26 cellular contexts compared by ENCODE assay signal in genomic region chrX:4451591-4451990, GRCh38.
DNase-seq lines count a peak whose midpoint lies in the region; ATAC-seq and TF ChIP-seq lines count a peak whose summit lies in the region.
"Had no signal": no experiment of that assay in that cellular context is flagged by ENCODE, and none has a peak within 500 bp of the region (broad histone marks: within the 10 kb centered on the region; RNA-seq: fewer than 3 reads in every experiment).

No MANE protein-coding gene starts in this region.

- H3K36me3 ChIP-seq in neural progenitor cell = no peaks in the 10 kb centered on the region
- H3K36me3 ChIP-seq: BLaER1 treated with 17β-estradiol and CSF1 and Interleukin-3, amounts not matched to agents 10 nM and 100 nM had no signal

- TF ChIP-seq CTCF in neural progenitor cell (IDR thresholded peaks at IDR 0.05) (no peak), RWPE1 (conservative IDR thresholded peaks at IDR 0.05; ENCODE audit: low read depth) (no peak)

- no peaks in the 10 kb centered on the region for H4K20me1 ChIP-seq in neural progenitor cell (ENCODE audit: low read depth)
- H4K20me1 ChIP-seq: BLaER1 treated with 17β-estradiol and CSF1 and Interleukin-3, amounts not matched to agents 10 nM and 100 nM had no signal

- no peak overlapping the region for H3K4me2 ChIP-seq in neural progenitor cell
- H3K4me2 ChIP-seq: A549; BLaER1 treated with 17β-estradiol and CSF1 and Interleukin-3, amounts not matched to agents 10 nM and 100 nM had no signal

- H3K27me3 Mint-ChIP-seq in neural progenitor cell (ENCODE audit: insufficient read depth, low read depth) = no peaks in the 10 kb centered on the region
- H3K27me3 Mint-ChIP-seq in activated naive CD8-positive, alpha-beta T cell treated with anti-CD3 and anti-CD28 coated beads for 36 hours = no peaks in the 10 kb centered on the region
- H3K27me3 Mint-ChIP-seq: B cell; CD4-positive, alpha-beta T cell had no signal

- no peak overlapping the region for H2AFZ ChIP-seq in neural progenitor cell (replicated peaks)

- no peaks in the 10 kb centered on the region for H3F3A ChIP-seq in neural progenitor cell (ENCODE audit: low read depth)

- POLR2A ChIA-PET in RWPE1 (lab: Yijun Ruan, JAX; ENCODE audit: low non-redundant PET) = no interaction called here

- H3K9me3 Mint-ChIP-seq in neural progenitor cell = peaks cover 20% of the 10 kb centered on the region
- H3K9me3 Mint-ChIP-seq in activated naive CD8-positive, alpha-beta T cell treated with anti-CD3 and anti-CD28 coated beads for 36 hours = peaks cover 4% of the 10 kb centered on the region

- H3K4me3 ChIP-seq in neural progenitor cell = no peak overlapping the region
- H3K4me3 ChIP-seq: A549; BLaER1 treated with 17β-estradiol and CSF1 and Interleukin-3, amounts not matched to agents 10 nM and 100 nM; GM12878 had no signal

- no peak overlapping the region for H3K9ac ChIP-seq in neural progenitor cell
- H3K9ac ChIP-seq: BLaER1 treated with 17β-estradiol and CSF1 and Interleukin-3, amounts not matched to agents 10 nM and 100 nM had no signal

- H3K27ac Mint-ChIP-seq in neural progenitor cell = no peak overlapping the region
- H3K27ac Mint-ChIP-seq in activated naive CD8-positive, alpha-beta T cell treated with anti-CD3 and anti-CD28 coated beads for 36 hours = no peak overlapping the region
- H3K27ac Mint-ChIP-seq: B cell; CD4-positive, alpha-beta T cell; CD8-positive, alpha-beta T cell had no signal

- no peak for ATAC-seq in GM21367 (IDR thresholded peaks at IDR 0.05; ENCODE audit: unreplicated experiment)
- ATAC-seq: A549; CD8-positive, alpha-beta T cell; GM12878 had no signal

- H3K27me3 ChIP-seq in neural progenitor cell = no peaks in the 10 kb centered on the region
- H3K27me3 ChIP-seq: BLaER1 treated with 17β-estradiol and CSF1 and Interleukin-3, amounts not matched to agents 10 nM and 100 nM had no signal

- H3K4me3 Mint-ChIP-seq in neural progenitor cell = no peak overlapping the region
- no peak overlapping the region for H3K4me3 Mint-ChIP-seq in activated naive CD8-positive, alpha-beta T cell treated with anti-CD3 and anti-CD28 coated beads for 36 hours
- H3K4me3 Mint-ChIP-seq: B cell; CD4-positive, alpha-beta T cell; CD8-positive, alpha-beta T cell had no signal

- peaks cover 2% of the 10 kb centered on the region for H3K36me3 Mint-ChIP-seq in neural progenitor cell
- no peaks in the 10 kb centered on the region for H3K36me3 Mint-ChIP-seq in activated naive CD8-positive, alpha-beta T cell treated with anti-CD3 and anti-CD28 coated beads for 36 hours
- H3K36me3 Mint-ChIP-seq: CD8-positive, alpha-beta T cell had no signal

- H3K9me3 ChIP-seq in neural progenitor cell (ENCODE audit: low read depth) = no peaks in the 10 kb centered on the region
- H3K9me3 ChIP-seq: A549, Caco-2 had no signal

- peak; percentile 33 for DNase-seq in NCI-H82 (lab: John Stamatoyannopoulos, UW)
- DNase-seq in NCI-H82 treated with DMSO at 0.1 percent for 48 hours (lab: John Stamatoyannopoulos, UW; ENCODE audit: unreplicated experiment) = no peak
- peak; percentile 20 for DNase-seq in NCI-H1092 (lab: John Stamatoyannopoulos, UW)
- peak; percentile 1 for DNase-seq in NCI-H69 (lab: John Stamatoyannopoulos, UW)
- peak; percentile 24 for DNase-seq in neural progenitor cell (ENCODE audit: low spot score)
- DNase-seq in activated naive CD8-positive, alpha-beta T cell treated with anti-CD3 and anti-CD28 coated beads for 36 hours = no peak
- no peak for DNase-seq in RWPE1 (ENCODE audit: low spot score)
- DNase-seq: AML-193; Caco-2; Calu3; CD4-positive, alpha-beta T cell; CD8-positive, alpha-beta T cell; DMS 273 treated with DMSO at 0.1 percent for 48 hours; DMS153; DMS53; DMS79; DND-41; EL; GDM1 had no signal

- H3K27ac ChIP-seq in neural progenitor cell (no peak overlapping the region), RWPE1 (no peak overlapping the region)
- H3K27ac ChIP-seq: 22Rv1; A549; BLaER1 treated with 17β-estradiol and CSF1 and Interleukin-3, amounts not matched to agents 10 nM and 100 nM; C4-2B had no signal

- peaks cover 2% of the 10 kb centered on the region for H3K4me1 Mint-ChIP-seq in neural progenitor cell
- H3K4me1 Mint-ChIP-seq in activated naive CD8-positive, alpha-beta T cell treated with anti-CD3 and anti-CD28 coated beads for 36 hours = no peaks in the 10 kb centered on the region
- H3K4me1 Mint-ChIP-seq: B cell had no signal

- no peaks in the 10 kb centered on the region for H3K4me1 ChIP-seq in neural progenitor cell
- H3K4me1 ChIP-seq: A549; BLaER1 treated with 17β-estradiol and CSF1 and Interleukin-3, amounts not matched to agents 10 nM and 100 nM; Caco-2 had no signal

- no peaks in the 10 kb centered on the region for H3K79me2 ChIP-seq in neural progenitor cell (ENCODE audit: low read depth)

- CTCF ChIA-PET in RWPE1 (lab: Yijun Ruan, JAX) = no interaction called here

Comparison
In these comparisons a context has a peak if more than half of its experiments do, and no peak if none do; other contexts are left out.
1. DNase-seq: peak in NCI-H82 (single experiment), NCI-H1092 (single experiment), NCI-H69 (single experiment) and neural progenitor cell (single experiment); none in NCI-H82 treated with DMSO at 0.1 percent for 48 hours (single experiment), activated naive CD8-positive, alpha-beta T cell treated with anti-CD3 and anti-CD28 coated beads for 36 hours (single experiment) and RWPE1 (single experiment).